ENCODE assay signal across 2 cellular contexts in genomic region chr4:124736526-124736925, GRCh38.
TF ChIP-seq lines count a peak whose summit lies in the region.

No MANE protein-coding gene starts in this region.

TF ChIP-seq in K562, 482 proteins besides CTCF, POLR2A, EP300 and RAD21:
- no peak for TF ChIP-seq GTF2A2 (tag; IDR thresholded peaks at IDR 0.05)
- TF ChIP-seq KDM5B (IDR thresholded peaks at IDR 0.05; ENCODE audit: insufficient replicate concordance, low read depth, low read length) = no peak
- no peak for TF ChIP-seq THRA (IDR thresholded peaks at IDR 0.05)
- no peak for TF ChIP-seq BRF2 (IDR thresholded peaks at IDR 0.05; ENCODE audit: borderline replicate concordance, insufficient read depth, insufficient read length)
- TF ChIP-seq TEAD1 (CRISPR knock-in tag; IDR thresholded peaks at IDR 0.05) = no peak
- TF ChIP-seq CREB1 (IDR thresholded peaks at IDR 0.05) = no peak
- TF ChIP-seq CREB1 (CRISPR knock-in tag; IDR thresholded peaks at IDR 0.05) = no peak
- no peak for TF ChIP-seq CEBPG (CRISPR knock-in tag; IDR thresholded peaks at IDR 0.05)
- peak in 1 of 2 experiments; percentile 60; a peak in 1 of 4 replicates for TF ChIP-seq CEBPG (tag; conservative IDR thresholded peaks at IDR 0.05 in 1 of 2, IDR thresholded peaks at IDR 0.05 in 1 of 2)
- TF ChIP-seq ATF3 (IDR thresholded peaks at IDR 0.05) = peak; percentile 34; the same call in 1 of the 2 replicates
- TF ChIP-seq ATF3 (CRISPR knock-in tag; conservative IDR thresholded peaks at IDR 0.05) = no peak
- no peak for TF ChIP-seq ZC3H4 (CRISPR knock-in tag; IDR thresholded peaks at IDR 0.05; ENCODE audit: borderline replicate concordance)

TF ChIP-seq in HepG2, 621 proteins besides CTCF, POLR2A, EP300 and RAD21:
- TF ChIP-seq PLRG1 (conservative IDR thresholded peaks at IDR 0.05) (no peak), ATF7 (IDR thresholded peaks at IDR 0.05) (peak; percentile 38; the same call in 1 of the 2 replicates), ATF7 (CRISPR knock-in tag; IDR thresholded peaks at IDR 0.05) (no peak)
